25 cellular contexts compared by ENCODE assay signal in genomic region chr10:61059636-61060035, GRCh38.
"Had no signal": no experiment of that assay in that cellular context is flagged by ENCODE, and none has a peak within 500 bp of the region (broad histone marks: within the 10 kb centered on the region; RNA-seq: fewer than 3 reads in every experiment).

No MANE protein-coding gene starts in this region.

- H3K9me3 ChIP-seq: neutrophil, right lobe of liver, thoracic aorta, tibial nerve, upper lobe of left lung, uterus had no signal

- FAIRE-seq: keratinocyte, small intestine had no signal

- H3K4me1 Mint-ChIP-seq: immature natural killer cell; memory B cell; natural killer cell; stimulated activated naive B cell treated with anti-CD40 and anti-IgM and Interleukin-4, amounts not matched to agents 10 μg/mL and 1 μg/mL and 100 μg/mL, for 72 hours had no signal

- H3K4me3 ChIP-seq: coronary artery, dorsolateral prefrontal cortex, esophagus muscularis mucosa, lung, right lobe of liver, thoracic aorta, tibial nerve, upper lobe of left lung, uterus had no signal

- H3K9ac ChIP-seq: parathyroid adenoma had no signal

- H3K27me3 Mint-ChIP-seq: progenitor cell of endocrine pancreas; stimulated activated naive B cell treated with anti-CD40 and anti-IgM and Interleukin-4, amounts not matched to agents 10 μg/mL and 1 μg/mL and 100 μg/mL, for 72 hours had no signal

- DNase-seq: dorsolateral prefrontal cortex; effector CD4-positive, alpha-beta T cell; foreskin keratinocyte; hypothalamus; immature natural killer cell; natural killer cell; right lobe of liver; small intestine; stimulated activated CD4-positive, alpha-beta T cell treated with anti-CD3 and anti-CD28 coated beads, Interleukin-15, amount 100 ng/mL, for 24 hours; stimulated activated CD4-positive, alpha-beta T cell treated with anti-CD3 and anti-CD28 coated beads, Interleukin-2, amount 100 ng/mL, for 48 hours; stimulated activated naive B cell treated with anti-CD40 and anti-IgM and Interleukin-4, amounts not matched to agents 10 μg/mL and 1 μg/mL and 100 μg/mL, for 72 hours; upper lobe of left lung; uterus had no signal

- H3K4me1 ChIP-seq: foreskin keratinocyte, parathyroid adenoma, upper lobe of left lung, uterus had no signal

- H3K79me2 ChIP-seq: parathyroid adenoma had no signal

- H3K36me3 Mint-ChIP-seq: immature natural killer cell; memory B cell; natural killer cell; stimulated activated naive B cell treated with anti-CD40 and anti-IgM and Interleukin-4, amounts not matched to agents 10 μg/mL and 1 μg/mL and 100 μg/mL, for 72 hours had no signal

- H2AFZ ChIP-seq: parathyroid adenoma had no signal

- H3K36me3 ChIP-seq: esophagus muscularis mucosa, neutrophil, right lobe of liver, thoracic aorta, tibial nerve, upper lobe of left lung, uterus had no signal

- H3K9me3 Mint-ChIP-seq: memory B cell; natural killer cell; neural crest cell; stimulated activated naive B cell treated with anti-CD40 and anti-IgM and Interleukin-4, amounts not matched to agents 10 μg/mL and 1 μg/mL and 100 μg/mL, for 72 hours; stimulated activated naive CD8-positive, alpha-beta T cell treated with anti-CD3 and anti-CD28 coated beads, Interleukin-15, Interleukin-2, amounts not matched to agents 100 ng/mL and 50 ng/mL, for 24 hours had no signal

- H3K27ac Mint-ChIP-seq: immature natural killer cell; memory B cell; natural killer cell; progenitor cell of endocrine pancreas; stimulated activated naive B cell treated with anti-CD40 and anti-IgM and Interleukin-4, amounts not matched to agents 10 μg/mL and 1 μg/mL and 100 μg/mL, for 72 hours; stimulated activated naive CD8-positive, alpha-beta T cell treated with anti-CD3 and anti-CD28 coated beads, Interleukin-15, Interleukin-2, amounts not matched to agents 100 ng/mL and 50 ng/mL, for 24 hours had no signal

- H3K4me3 Mint-ChIP-seq: immature natural killer cell; memory B cell; natural killer cell; neural crest cell; stimulated activated naive B cell treated with anti-CD40 and anti-IgM and Interleukin-4, amounts not matched to agents 10 μg/mL and 1 μg/mL and 100 μg/mL, for 72 hours; stimulated activated naive CD8-positive, alpha-beta T cell treated with anti-CD3 and anti-CD28 coated beads, Interleukin-15, Interleukin-2, amounts not matched to agents 100 ng/mL and 50 ng/mL, for 24 hours had no signal

- H3K27me3 ChIP-seq: dorsolateral prefrontal cortex, esophagus muscularis mucosa, foreskin keratinocyte, neutrophil, right lobe of liver, tibial nerve, upper lobe of left lung, uterus had no signal

- H3K27ac ChIP-seq: coronary artery, dorsolateral prefrontal cortex, esophagus muscularis mucosa, foreskin keratinocyte, neutrophil, parathyroid adenoma, right lobe of liver, thoracic aorta, tibial nerve, upper lobe of left lung, uterus had no signal
